In the genomic region with DNA sequence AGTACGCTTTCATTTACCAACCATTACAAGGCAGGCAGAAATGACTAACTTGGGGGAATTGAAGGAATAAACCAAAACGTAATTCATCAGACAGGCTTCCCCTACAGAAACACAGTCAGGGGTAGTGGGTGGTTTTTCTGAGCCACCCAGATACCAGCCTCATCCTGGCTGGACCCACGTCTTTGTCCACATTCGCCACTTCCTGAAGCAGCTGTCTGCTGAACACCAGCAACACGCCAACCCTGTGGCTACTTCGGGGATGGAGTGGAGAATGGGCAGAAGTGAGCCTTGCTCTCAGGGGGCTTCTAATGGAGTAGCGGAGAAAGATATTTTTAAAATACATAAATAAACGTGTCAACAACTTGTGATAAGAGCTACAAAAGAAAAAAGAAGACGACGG, we compare ENCODE assay signal across 24 cellular contexts. TPM values are rescaled to one million over a fixed set of nuclear protein-coding genes. Genes with fewer than 3 reads are reported as not detected.
A peak's percentile ranks its signal among the peaks of the same experiment; 100 is the strongest.
DNase-seq lines count a peak whose midpoint lies in the region; ATAC-seq, FAIRE-seq and TF ChIP-seq lines count a peak whose summit lies in the region.
"Had no signal": no experiment of that assay in that cellular context is flagged by ENCODE, and none has a peak within 500 bp of the region (broad histone marks: within the 10 kb centered on the region; RNA-seq: fewer than 3 reads in every experiment).

No MANE protein-coding gene starts in this region.

- H3K36me3 ChIP-seq in bronchial epithelial cell (ENCODE audit: control insufficient read depth, insufficient read depth, low read length) (no peaks in the 10 kb centered on the region), gastroesophageal sphincter (peaks cover 0 to 5% of the 10 kb centered on the region in 2 donors), prostate gland (no peaks in the 10 kb centered on the region), stomach smooth muscle (ENCODE audit: control insufficient read depth in 2 of 2, insufficient read depth in 2 of 2, low read length in 2 of 2) (peaks cover 2 to 5% of the 10 kb centered on the region in 2 donors), MG63 (peaks cover 8% of the 10 kb centered on the region; the same call in 1 of the 2 replicates)
- H3K36me3 ChIP-seq: BLaER1 had no signal

- H3K27me3 ChIP-seq in bronchial epithelial cell (ENCODE audit: control insufficient read depth, insufficient read depth, low read length) (no peaks in the 10 kb centered on the region), gastroesophageal sphincter (no peaks in the 10 kb centered on the region), prostate gland (replicated peaks; ENCODE audit: insufficient read depth) (no peaks in the 10 kb centered on the region), stomach smooth muscle (ENCODE audit: control insufficient read depth in 1 of 2, insufficient read depth in 2 of 2, low read length in 2 of 2) (no peaks in the 10 kb centered on the region), MG63 (no peaks in the 10 kb centered on the region)
- H3K27me3 ChIP-seq: BLaER1 had no signal

- no peak overlapping the region for H3K4me3 Mint-ChIP-seq in naive thymus-derived CD8-positive, alpha-beta T cell
- H3K4me3 Mint-ChIP-seq: CD4-positive, CD25-positive, alpha-beta regulatory T cell; IgD-negative memory B cell had no signal

- TF ChIP-seq POLR2A in gastroesophageal sphincter (IDR thresholded peaks at IDR 0.05) (no peak), prostate gland (IDR thresholded peaks at IDR 0.05) (no peak)

- DNase-seq in bronchial epithelial cell (ENCODE audit: low read depth) (no peak), prostate gland (ENCODE audit: low spot score) (no peak), MG63 (no peak), HEK293T (ENCODE audit: extremely low spot score) (no peak)
- no peak for DNase-seq in naive thymus-derived CD8-positive, alpha-beta T cell
- DNase-seq: CD4-positive, CD25-positive, alpha-beta regulatory T cell; NCI-H1092; NCI-H1436 treated with DMSO at 0.1 percent for 48 hours; NCI-H187 treated with DMSO at 0.1 percent for 48 hours; NCI-H2171 treated with DMSO at 0.1 percent for 48 hours; NCI-H345; NCI-H524; NCI-H774; SIG-M5 had no signal

- POLR2A ChIA-PET in HEK293T (lab: Yijun Ruan, JAX) = no interaction called here
- POLR2A ChIA-PET in naive thymus-derived CD8-positive, alpha-beta T cell (lab: Charles Lee) = no interaction called here

- intact Hi-C loops in prostate gland (cut with DNase I) = no loop called here

- peak overlapping the region; percentile 84 to 99 (median 98) for H3K27ac ChIP-seq in gastroesophageal sphincter
- peak overlapping the region; percentile 1 to 35 for H3K27ac ChIP-seq in prostate gland
- peak overlapping the region; percentile 91 for H3K27ac ChIP-seq in stomach smooth muscle (ENCODE audit: low read length)
- H3K27ac ChIP-seq: BLaER1, KMS-11, SK-N-MC had no signal

- H3K4me1 ChIP-seq in gastroesophageal sphincter (peaks cover 14 to 89% (median 14%) of the 10 kb centered on the region in 3 donors), prostate gland (replicated peaks) (peaks cover 4% of the 10 kb centered on the region), stomach smooth muscle (ENCODE audit: control insufficient read depth, insufficient read depth, low read length) (peaks cover 62% of the 10 kb centered on the region)
- H3K4me1 ChIP-seq: BLaER1 had no signal

- H3K9me3 ChIP-seq in gastroesophageal sphincter (no peaks in the 10 kb centered on the region), prostate gland (no peaks in the 10 kb centered on the region), stomach smooth muscle (ENCODE audit: control insufficient read depth in 2 of 2, low read length in 2 of 2) (no peaks in the 10 kb centered on the region), MG63 (no peaks in the 10 kb centered on the region)
- H3K9me3 ChIP-seq: BLaER1 had no signal

- H3K9me3 Mint-ChIP-seq in naive thymus-derived CD8-positive, alpha-beta T cell = no peaks in the 10 kb centered on the region
- H3K9me3 Mint-ChIP-seq: CD4-positive, CD25-positive, alpha-beta regulatory T cell; IgD-negative memory B cell had no signal

- H3K27me3 Mint-ChIP-seq in naive thymus-derived CD8-positive, alpha-beta T cell = no peaks in the 10 kb centered on the region
- H3K27me3 Mint-ChIP-seq: CD4-positive, CD25-positive, alpha-beta regulatory T cell had no signal

- CTCF ChIA-PET in HEK293T (lab: Yijun Ruan, JAX) = no interaction called here

- ATAC-seq in gastroesophageal sphincter = no peak
- no peak for ATAC-seq in naive thymus-derived CD8-positive, alpha-beta T cell

- no peak for TF ChIP-seq CTCF in bronchial epithelial cell (IDR thresholded peaks at IDR 0.05; ENCODE audit: insufficient read depth, low read length, severe bottlenecking)
- TF ChIP-seq CTCF in gastroesophageal sphincter (IDR thresholded peaks at IDR 0.05) = no peak
- TF ChIP-seq CTCF in prostate gland (IDR thresholded peaks at IDR 0.05) = no peak

- no peak for TF ChIP-seq EP300 in gastroesophageal sphincter (IDR thresholded peaks at IDR 0.05)

- H3K4me3 ChIP-seq in bronchial epithelial cell (ENCODE audit: low read depth, low read length) (no peak overlapping the region), gastroesophageal sphincter (no peak overlapping the region), prostate gland (no peak overlapping the region), stomach smooth muscle (ENCODE audit: low read length in 2 of 2) (no peak overlapping the region), MG63 (no peak overlapping the region)
- H3K4me3 ChIP-seq: BLaER1, SK-N-MC had no signal

- H3K4me1 Mint-ChIP-seq in naive thymus-derived CD8-positive, alpha-beta T cell = no peaks in the 10 kb centered on the region
- H3K4me1 Mint-ChIP-seq: CD4-positive, CD25-positive, alpha-beta regulatory T cell; IgD-negative memory B cell had no signal

- WGBS in gastroesophageal sphincter (ENCODE audit: low coverage in 1 of 2), 2 donors = 78 to 83% methylated on average over 4 to 6 of the region's 10 CpGs
- 91% methylated on average over 10 of the region's 10 CpGs for WGBS in prostate gland

- no peak overlapping the region for H3K9ac ChIP-seq in stomach smooth muscle (ENCODE audit: low read length in 2 of 2)
- H3K9ac ChIP-seq: BLaER1, KMS-11 had no signal

- no peaks in the 10 kb centered on the region for H3K36me3 Mint-ChIP-seq in naive thymus-derived CD8-positive, alpha-beta T cell
- H3K36me3 Mint-ChIP-seq: CD4-positive, CD25-positive, alpha-beta regulatory T cell had no signal

- no peak overlapping the region for H3K27ac Mint-ChIP-seq in naive thymus-derived CD8-positive, alpha-beta T cell
- H3K27ac Mint-ChIP-seq: CD4-positive, CD25-positive, alpha-beta regulatory T cell; IgD-negative memory B cell had no signal

- peak; percentile 92 for FAIRE-seq in bronchial epithelial cell (lab: Jason Lieb, UNC)
- FAIRE-seq: D721Med, GM19239, H54, RCC 7860 had no signal

TF ChIP-seq in HEK293T, 16 proteins besides CTCF, POLR2A, EP300 and RAD21:
- TF ChIP-seq ARNT (IDR thresholded peaks at IDR 0.05) (no peak), LEF1 (IDR thresholded peaks at IDR 0.05; ENCODE audit: borderline replicate concordance) (no peak), SUZ12 (IDR thresholded peaks at IDR 0.05) (no peak), BHLHE40 (IDR thresholded peaks at IDR 0.05; ENCODE audit: borderline replicate concordance) (no peak), CTBP1 (IDR thresholded peaks at IDR 0.05; ENCODE audit: borderline replicate concordance) (no peak), FOXK2 (IDR thresholded peaks at IDR 0.05) (no peak), ZNF384 (IDR thresholded peaks at IDR 0.05) (no peak), SP1 (IDR thresholded peaks at IDR 0.05) (no peak)

RNA-seq across cellular contexts. Expression of a gene that starts 40.1 kb away (rescaled TPM):
- 0.26 and 0.38 TPM in 2 replicates for total RNA-seq in bronchial epithelial cell
- total RNA-seq in gastroesophageal sphincter = 1,000 to 10,000 TPM; 1,155 to 2,820 (median 1,765) TPM
- total RNA-seq in prostate gland = 100 to 1,000 TPM; 181 to 185 TPM
- 2.5 and 7.4 TPM in 2 replicates for total RNA-seq in MG63 (2014; rRNA removed; shearing (Covaris generic); ENCODE audit: low replicate concordance)
- 1 to 10 TPM; 1.1 TPM for total RNA-seq in naive thymus-derived CD8-positive, alpha-beta T cell
- polyA plus RNA-seq in naive thymus-derived CD8-positive, alpha-beta T cell = under 1 TPM in 2 of 3 donors, not detected in 1; 0.08 to 0.54 TPM
- polyA plus RNA-seq: IgD-negative memory B cell had no signal

Comparison
In these comparisons a context has a peak if more than half of its experiments do, and no peak if none do; other contexts are left out.
1. H3K27ac ChIP-seq: peak in every context shown above with its lines; median percentile 98 in gastroesophageal sphincter; 91 in stomach smooth muscle; 18 in prostate gland.
2. RNA of a gene that starts 40.1 kb away (total RNA-seq): 1,155 to 2,820 TPM in gastroesophageal sphincter and 181 to 185 TPM in prostate gland; 2.5 to 7.4 TPM in MG63, 1.1 TPM in naive thymus-derived CD8-positive, alpha-beta T cell and 0.26 to 0.38 TPM in bronchial epithelial cell; every median in the first group is over 10 times any median in the second.